ENCODE assay signal across 1 cellular context in the genomic region with DNA sequence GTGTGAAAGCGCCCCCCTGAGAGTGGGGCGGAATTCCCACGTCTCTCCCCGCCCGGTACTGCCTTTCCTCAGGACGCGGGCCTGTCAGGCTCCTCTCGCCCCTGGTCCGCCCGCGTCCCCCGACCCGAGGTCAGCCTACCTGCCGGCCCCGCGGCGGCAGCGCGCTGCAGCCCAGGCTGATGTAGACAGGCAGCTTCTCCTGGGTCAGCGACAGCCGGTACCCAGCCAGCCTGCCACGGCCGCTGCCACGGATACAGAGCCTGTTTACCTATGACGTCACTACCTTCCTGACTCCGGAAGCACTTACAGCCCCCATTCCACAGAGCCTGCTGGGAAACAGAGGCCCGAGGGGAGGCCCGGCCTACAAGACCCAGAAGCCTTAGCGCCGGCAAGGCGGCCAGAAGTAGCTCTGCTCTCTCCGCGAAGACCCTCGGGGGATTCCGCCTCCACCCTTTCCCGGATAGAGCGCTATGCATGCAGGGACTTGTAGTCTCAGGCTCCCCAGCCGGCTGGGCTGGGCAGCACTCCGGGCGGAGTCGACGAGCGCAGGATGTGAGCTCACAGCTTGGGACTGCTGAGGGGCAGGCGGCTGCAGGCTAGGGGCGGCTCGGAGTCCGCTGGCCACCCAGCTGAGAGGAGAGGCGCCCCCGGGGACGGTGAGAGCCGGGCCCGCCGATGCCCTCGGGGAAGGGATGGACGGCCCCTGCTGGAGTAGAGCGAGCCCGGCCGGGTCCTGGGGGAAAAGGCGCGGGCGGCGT.
TF ChIP-seq lines count a peak whose summit lies in the region.

A gene with protein sequence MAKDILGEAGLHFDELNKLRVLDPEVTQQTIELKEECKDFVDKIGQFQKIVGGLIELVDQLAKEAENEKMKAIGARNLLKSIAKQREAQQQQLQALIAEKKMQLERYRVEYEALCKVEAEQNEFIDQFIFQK (minus strand): TSS at position 272 of the 758 bp plus-strand sequence. CDS start 3,487 bp downstream, outside the sequence.
Gene TNFAIP1, plus strand, starts transcription at position 561 of the 758 bp plus-strand sequence. CDS start 3,761 bp downstream, outside the sequence.

TF ChIP-seq in K562, 482 proteins besides CTCF, POLR2A, EP300 and RAD21 (continued from another document and continues in another):
- TF ChIP-seq ZNF318 (IDR thresholded peaks at IDR 0.05; ENCODE audit: borderline replicate concordance in 1 of 2, low read depth in 1 of 2) (no peak), RBM34 (IDR thresholded peaks at IDR 0.05; ENCODE audit: borderline replicate concordance, insufficient read depth, low read length) (no peak), RBFOX2 (IDR thresholded peaks at IDR 0.05; ENCODE audit: low read depth, low read length) (peak; percentile 85), CREB3 (tag; conservative IDR thresholded peaks at IDR 0.05; ENCODE audit: low read depth) (no peak), HIVEP1 (CRISPR knock-in tag; IDR thresholded peaks at IDR 0.05) (0 out of 2 replicates have a peak, but pooled peaks have one; percentile 21), ZNF395 (CRISPR knock-in tag; IDR thresholded peaks at IDR 0.05) (peak; percentile 86), L3MBTL2 (IDR thresholded peaks at IDR 0.05) (peak; percentile 62), ZBTB1 (CRISPR knock-in tag; IDR thresholded peaks at IDR 0.05; ENCODE audit: borderline replicate concordance, low read depth) (no peak), MEF2D (tag; conservative IDR thresholded peaks at IDR 0.05; ENCODE audit: low read depth) (no peak), MCM3 (IDR thresholded peaks at IDR 0.05) (no peak), CHD1 (IDR thresholded peaks at IDR 0.05; ENCODE audit: low read length) (no peak), ZNF124 (CRISPR knock-in tag; IDR thresholded peaks at IDR 0.05) (no peak), POLR3A (IDR thresholded peaks at IDR 0.05; ENCODE audit: borderline replicate concordance, extremely low read depth, insufficient read depth, insufficient read length) (no peak), C11orf30 (IDR thresholded peaks at IDR 0.05; ENCODE audit: low read depth) (peak; percentile 71), CHCHD3 (CRISPR knock-in tag; IDR thresholded peaks at IDR 0.05) (no peak), SREBF2 (CRISPR knock-in tag; IDR thresholded peaks at IDR 0.05) (no peak), POLR2AphosphoS2 (IDR thresholded peaks at IDR 0.05; ENCODE audit: low read length) (no peak), RBBP5 (IDR thresholded peaks at IDR 0.05; ENCODE audit: borderline replicate concordance, insufficient read depth, low read length, poor library complexity, severe bottlenecking) (peak; percentile 81), USF1 (CRISPR knock-in tag; IDR thresholded peaks at IDR 0.05) (0 out of 2 replicates have a peak, but pooled peaks have one; percentile 6), ZNF717 (CRISPR knock-in tag; IDR thresholded peaks at IDR 0.05) (no peak), GTF2E2 (tag; IDR thresholded peaks at IDR 0.05) (no peak), ADNP (tag; IDR thresholded peaks at IDR 0.05) (no peak), ILF3 (IDR thresholded peaks at IDR 0.05; ENCODE audit: borderline replicate concordance) (no peak), HDAC3 (IDR thresholded peaks at IDR 0.05; ENCODE audit: borderline replicate concordance, partially characterized antibody) (no peak), ETV6 (IDR thresholded peaks at IDR 0.05; ENCODE audit: borderline replicate concordance in 1 of 2, low read depth in 2 of 2, low read length in 1 of 2) (no peak), ETV6 (CRISPR knock-in tag; IDR thresholded peaks at IDR 0.05; ENCODE audit: borderline replicate concordance) (no peak), CAMTA2 (CRISPR knock-in tag; conservative IDR thresholded peaks at IDR 0.05) (no peak), MYC (IDR thresholded peaks at IDR 0.05; ENCODE audit: low read depth, low read length) (peak; percentile 46), MYC (CRISPR knock-in tag; IDR thresholded peaks at IDR 0.05; ENCODE audit: borderline replicate concordance, low read depth) (peak; percentile 81; the same call in 1 of the 2 replicates), NRF1 (conservative IDR thresholded peaks at IDR 0.05 in 1 of 2, IDR thresholded peaks at IDR 0.05 in 1 of 2) (peak; percentile 77 to 82), PPARD (CRISPR knock-in tag; IDR thresholded peaks at IDR 0.05) (no peak), ZNF407 (IDR thresholded peaks at IDR 0.05; ENCODE audit: low read depth) (no peak), ATF7 (IDR thresholded peaks at IDR 0.05) (peak; percentile 100), ZNF445 (CRISPR knock-in tag; IDR thresholded peaks at IDR 0.05; ENCODE audit: low read depth) (no peak), ZC3H11A (IDR thresholded peaks at IDR 0.05; ENCODE audit: low read depth, low read length) (no peak), YBX1 (IDR thresholded peaks at IDR 0.05) (no peak)
- TF ChIP-seq, protein P1, sequence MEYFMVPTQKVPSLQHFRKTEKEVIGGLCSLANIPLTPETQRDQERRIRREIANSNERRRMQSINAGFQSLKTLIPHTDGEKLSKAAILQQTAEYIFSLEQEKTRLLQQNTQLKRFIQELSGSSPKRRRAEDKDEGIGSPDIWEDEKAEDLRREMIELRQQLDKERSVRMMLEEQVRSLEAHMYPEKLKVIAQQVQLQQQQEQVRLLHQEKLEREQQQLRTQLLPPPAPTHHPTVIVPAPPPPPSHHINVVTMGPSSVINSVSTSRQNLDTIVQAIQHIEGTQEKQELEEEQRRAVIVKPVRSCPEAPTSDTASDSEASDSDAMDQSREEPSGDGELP (CRISPR knock-in tag; IDR thresholded peaks at IDR 0.05; ENCODE audit: borderline replicate concordance) = peak; percentile 89; the same call in 1 of the 2 replicates
